In genomic region chr4:82801910-82802521, GRCh38 we compare ENCODE assay signal across 2 cellular contexts.
A peak's percentile ranks its signal among the peaks of the same experiment; 100 is the strongest.
TF ChIP-seq lines count a peak whose summit lies in the region.

No MANE protein-coding gene starts in this region.

TF ChIP-seq in IMR-90, 13 proteins besides CTCF, POLR2A, EP300 and RAD21:
- TF ChIP-seq ELK1 (IDR thresholded peaks at IDR 0.05; ENCODE audit: borderline replicate concordance, low read depth, low read length): no peak
- TF ChIP-seq SMC3 (IDR thresholded peaks at IDR 0.05; ENCODE audit: low read depth, low read length): peak; percentile 46
- TF ChIP-seq CEBPB (IDR thresholded peaks at IDR 0.05; ENCODE audit: low read depth, low read length): peak; percentile 52

TF ChIP-seq in GM12878, 131 proteins besides CTCF, POLR2A, EP300 and RAD21:
- TF ChIP-seq POU2F2 (IDR thresholded peaks at IDR 0.05; ENCODE audit: borderline replicate concordance, low read depth, low read length): no peak
- no peak for TF ChIP-seq KAT2A (conservative IDR thresholded peaks at IDR 0.05; ENCODE audit: control insufficient read depth, low read depth, low read length)
- no peak for TF ChIP-seq MAX (IDR thresholded peaks at IDR 0.05; ENCODE audit: low read depth, low read length)
- no peak for TF ChIP-seq MTA3 (IDR thresholded peaks at IDR 0.05; ENCODE audit: borderline replicate concordance, low read length)
- TF ChIP-seq STAT1 (conservative IDR thresholded peaks at IDR 0.05): no peak
- no peak for TF ChIP-seq ZNF24 (IDR thresholded peaks at IDR 0.05)
- TF ChIP-seq MEF2A (IDR thresholded peaks at IDR 0.05; ENCODE audit: insufficient read depth, low read depth, low read length): no peak
- TF ChIP-seq ZBTB11 (CRISPR knock-in tag; IDR thresholded peaks at IDR 0.05): no peak
- no peak for TF ChIP-seq HCFC1 (IDR thresholded peaks at IDR 0.05; ENCODE audit: low read length)
- TF ChIP-seq SIN3A (IDR thresholded peaks at IDR 0.05; ENCODE audit: low read depth, low read length): no peak
- TF ChIP-seq ZNF622 (IDR thresholded peaks at IDR 0.05): no peak
- no peak for TF ChIP-seq ZNF687 (IDR thresholded peaks at IDR 0.05)
TF ChIP-seq in GM12878: peak in this region for 0.
